In the genomic region with DNA sequence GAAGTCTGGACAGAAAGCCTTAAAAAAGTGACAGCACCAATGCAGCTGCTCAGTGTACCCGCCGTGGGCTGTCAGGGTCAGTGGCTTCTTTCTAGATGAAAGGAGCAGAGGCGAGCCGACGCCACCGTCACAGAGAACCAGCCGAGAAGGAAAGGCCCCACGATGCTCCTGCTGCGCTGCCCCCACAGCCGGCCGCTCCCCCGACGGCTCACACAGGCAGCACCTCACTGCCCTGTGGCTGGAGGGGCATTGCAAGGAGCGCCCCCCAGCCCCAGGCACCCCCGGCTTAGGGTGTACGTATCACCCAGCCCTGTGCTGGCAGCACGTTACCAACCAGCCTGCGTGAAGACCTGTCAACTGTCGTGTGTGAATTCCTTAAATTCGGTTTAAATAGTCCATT, we compare ENCODE assay signal across 19 cellular contexts. TPM values are rescaled to one million over a fixed set of nuclear protein-coding genes. Genes with fewer than 3 reads are reported as not detected.
DNase-seq lines count a peak whose midpoint lies in the region; ATAC-seq and TF ChIP-seq lines count a peak whose summit lies in the region.
"Had no signal": no experiment of that assay in that cellular context is flagged by ENCODE, and none has a peak within 500 bp of the region (broad histone marks: within the 10 kb centered on the region; RNA-seq: fewer than 3 reads in every experiment).

No MANE protein-coding gene starts in this region.

- intact Hi-C loops in right lobe of liver (cut with DNase I) (no loop called here), sciatic nerve (cut with DNase I) (no loop called here), psoas muscle (cut with DNase I) (no loop called here)

- H3K9me3 Mint-ChIP-seq in activated T-cell treated with anti-CD3 and anti-CD28 coated beads, Interleukin-2, amount 50 U/mL, for 24 hours, result no peaks in the 10 kb centered on the region

- peaks cover 0 to 27% (median 9%) of the 10 kb centered on the region in 4 donors for H3K4me1 ChIP-seq in right lobe of liver
- H3K4me1 ChIP-seq in psoas muscle, result peaks cover 3% of the 10 kb centered on the region

- no peak overlapping the region for H3K27ac Mint-ChIP-seq in activated T-cell treated with anti-CD3 and anti-CD28 coated beads, Interleukin-2, amount 50 U/mL, for 24 hours
- H3K27ac Mint-ChIP-seq: B cell had no signal

- CTCF ChIA-PET in RWPE1 (lab: Yijun Ruan, JAX), result no interaction called here

- H3K9me3 ChIP-seq in right lobe of liver, result no peaks in the 10 kb centered on the region
- H3K9me3 ChIP-seq in psoas muscle, result no peaks in the 10 kb centered on the region
- H3K9me3 ChIP-seq: A549 had no signal

- H3K36me3 ChIP-seq in right lobe of liver (peaks cover 0 to 56% (median 26%) of the 10 kb centered on the region in 4 donors), psoas muscle (ENCODE audit: insufficient read depth in 1 of 2, low read depth in 1 of 2) (peaks cover 0 to 78% of the 10 kb centered on the region in 2 donors)

- ATAC-seq in right lobe of liver (no peak), sciatic nerve (no peak), GM18868 (IDR thresholded peaks at IDR 0.05; ENCODE audit: unreplicated experiment) (no peak), psoas muscle (no peak)
- ATAC-seq: A549 had no signal

- no peaks in the 10 kb centered on the region for H3K27me3 ChIP-seq in right lobe of liver
- H3K27me3 ChIP-seq in psoas muscle (ENCODE audit: insufficient read depth in 3 of 3, low read length in 2 of 3), result no peaks in the 10 kb centered on the region

- WGBS in right lobe of liver (ENCODE audit: insufficient coverage, low coverage, low lambda C conversion rate, missing lambda C conversion rate), result 93% methylated on average over 9 of the region's 20 CpGs
- WGBS in psoas muscle, 3 donors, result 85% methylated on average over 20 of the region's 20 CpGs

- no peak overlapping the region for H3K4me3 Mint-ChIP-seq in activated T-cell treated with anti-CD3 and anti-CD28 coated beads, Interleukin-2, amount 50 U/mL, for 24 hours
- H3K4me3 Mint-ChIP-seq: B cell, CD14-positive monocyte had no signal

- no peak overlapping the region for H3K4me3 ChIP-seq in right lobe of liver
- H3K4me3 ChIP-seq in psoas muscle, result no peak overlapping the region
- H3K4me3 ChIP-seq: A549 had no signal

- H3K27me3 Mint-ChIP-seq in activated T-cell treated with anti-CD3 and anti-CD28 coated beads, Interleukin-2, amount 50 U/mL, for 24 hours, result no peaks in the 10 kb centered on the region
- H3K27me3 Mint-ChIP-seq: B cell had no signal

- peaks cover 10% of the 10 kb centered on the region for H3K4me1 Mint-ChIP-seq in activated T-cell treated with anti-CD3 and anti-CD28 coated beads, Interleukin-2, amount 50 U/mL, for 24 hours (ENCODE audit: low read depth)

- H3K27ac ChIP-seq in RWPE1, result peak overlapping the region; percentile 6; the same call in 1 of the 2 replicates
- H3K27ac ChIP-seq in right lobe of liver, result no peak overlapping the region
- no peak overlapping the region for H3K27ac ChIP-seq in psoas muscle
- H3K27ac ChIP-seq: A549, HL-60 had no signal

- TF ChIP-seq CTCF in RWPE1 (conservative IDR thresholded peaks at IDR 0.05; ENCODE audit: low read depth) (no peak), right lobe of liver (IDR thresholded peaks at IDR 0.05) (no peak), psoas muscle (IDR thresholded peaks at IDR 0.05) (no peak)

- no peak for TF ChIP-seq POLR2A in right lobe of liver (IDR thresholded peaks at IDR 0.05)

- POLR2A ChIA-PET in RWPE1 (lab: Yijun Ruan, JAX; ENCODE audit: low non-redundant PET), result no interaction called here

- peaks cover 71% of the 10 kb centered on the region for H3K36me3 Mint-ChIP-seq in activated T-cell treated with anti-CD3 and anti-CD28 coated beads, Interleukin-2, amount 50 U/mL, for 24 hours (ENCODE audit: low read depth)

- DNase-seq in Daoy (ENCODE audit: low read depth) (peak; percentile 3), RWPE1 (ENCODE audit: low spot score) (no peak), right lobe of liver (peak in 2 of 3 donors; percentile 11 to 49), sciatic nerve (ENCODE audit: low spot score) (peak; percentile 45), psoas muscle (no peak)
- no peak for DNase-seq in activated T-cell treated with anti-CD3 and anti-CD28 coated beads, Interleukin-2, amount 50 U/mL, for 24 hours
- DNase-seq: DMS53, KBM-7, NCI-H1105, NCI-H2081, NCI-H2171 treated with DMSO at 0.1 percent for 48 hours, NCI-H446 treated with DMSO at 0.1 percent for 48 hours, NCI-H526 treated with DMSO at 0.1 percent for 48 hours, SHP77 had no signal

RNA-seq across cellular contexts. Expression of gene BRD3OS, which starts 5.8 kb away (rescaled TPM):
- total RNA-seq in Daoy (2014; rRNA removed; shearing (Covaris generic)), result 12.8 and 15.1 TPM in 2 replicates
- total RNA-seq in right lobe of liver (1 to 10 TPM; 3.2 to 8.1 (median 5.9) TPM), sciatic nerve (16.4 TPM), psoas muscle (1 to 10 TPM; 2.4 to 4.3 (median 4.2) TPM)
- polyA plus RNA-seq in psoas muscle, result 1 to 10 TPM; 1.2 to 8.7 (median 2.7) TPM

RNA-seq across cellular contexts. Expression of gene BRD3, which starts 36.8 kb away (rescaled TPM):
- total RNA-seq in Daoy (2014; rRNA removed; shearing (Covaris generic)), result 6.4 and 6.5 TPM in 2 replicates
- total RNA-seq in right lobe of liver (10 to 100 TPM; 10.7 to 25.4 (median 21.1) TPM), sciatic nerve (54.4 TPM), psoas muscle (10 to 100 TPM; 21.7 to 28.2 (median 24.8) TPM)
- polyA plus RNA-seq in psoas muscle, result 10 to 100 TPM in 1 of 3 donors, 1 to 10 TPM in 2; 7.5 to 16.5 (median 8.6) TPM

RNA-seq across cellular contexts. Expression of gene VAV2, which starts 38.9 kb away (rescaled TPM):
- total RNA-seq in Daoy (2014; rRNA removed; shearing (Covaris generic)), result 11.3 and 11.5 TPM in 2 replicates
- total RNA-seq in right lobe of liver (10 to 100 TPM; 30.1 to 44.3 (median 34.9) TPM), sciatic nerve (20.5 TPM), psoas muscle (1 to 10 TPM; 1.3 to 2.9 (median 1.8) TPM)
- polyA plus RNA-seq in psoas muscle, result 1 to 10 TPM in 1 of 3 donors, under 1 TPM in 2; 0.70 to 1.8 (median 0.73) TPM

Comparison
In these comparisons a context has a peak if more than half of its experiments do, and no peak if none do; other contexts are left out.
1. DNase-seq: peak in Daoy (single experiment), right lobe of liver (2 of 3) and sciatic nerve (single experiment); none in RWPE1 (single experiment), activated T-cell treated with anti-CD3 and anti-CD28 coated beads, Interleukin-2, amount 50 U/mL, for 24 hours (single experiment) and psoas muscle (0 of 2).